Comparison of ENCODE assay signal across 10 cellular contexts in genomic region chr14:77007975-77008421, GRCh38. TPM values are rescaled to one million over a fixed set of nuclear protein-coding genes. Genes with fewer than 3 reads are reported as not detected.
DNase-seq lines count a peak whose midpoint lies in the region; ATAC-seq, FAIRE-seq and TF ChIP-seq lines count a peak whose summit lies in the region.
"Had no signal": no experiment of that assay in that cellular context is flagged by ENCODE, and none has a peak within 500 bp of the region (broad histone marks: within the 10 kb centered on the region; RNA-seq: fewer than 3 reads in every experiment).

No MANE protein-coding gene starts in this region.

- H3K36me3 Mint-ChIP-seq in dendritic cell treated with granulocyte-macrophage colony-stimulating factor and Interleukin-4, amounts not matched to agents 40 ng/mL and 50 ng/mL, for 4 days (ENCODE audit: low read depth) = no peaks in the 10 kb centered on the region
- H3K36me3 Mint-ChIP-seq in activated naive CD4-positive, alpha-beta T cell treated with anti-CD3 and anti-CD28 coated beads for 36 hours (ENCODE audit: low read depth) = no peaks in the 10 kb centered on the region

- peak overlapping the region; percentile 41 for H3K27ac Mint-ChIP-seq in dendritic cell treated with granulocyte-macrophage colony-stimulating factor and Interleukin-4, amounts not matched to agents 40 ng/mL and 50 ng/mL, for 4 days
- no peak overlapping the region for H3K27ac Mint-ChIP-seq in activated naive CD4-positive, alpha-beta T cell treated with anti-CD3 and anti-CD28 coated beads for 36 hours

- peaks cover 39% of the 10 kb centered on the region for H3K4me1 Mint-ChIP-seq in dendritic cell treated with granulocyte-macrophage colony-stimulating factor and Interleukin-4, amounts not matched to agents 40 ng/mL and 50 ng/mL, for 4 days (ENCODE audit: low read depth)
- H3K4me1 Mint-ChIP-seq in activated naive CD4-positive, alpha-beta T cell treated with anti-CD3 and anti-CD28 coated beads for 36 hours (ENCODE audit: low read depth) = peaks cover 16% of the 10 kb centered on the region

- no peak for TF ChIP-seq CTCF in 22Rv1 (IDR thresholded peaks at IDR 0.05)

- CTCF ChIA-PET in activated naive CD4-positive, alpha-beta T cell treated with anti-CD3 and anti-CD28 coated beads for 36 hours (lab: Charles Lee) = interaction anchor here (1.4 to 1.5 kb wide), 2 partner anchors 47 to 95 kb away, joined by 4 to 5 read pairs; no protein-coding TSS in a partner anchor

- peak overlapping the region; percentile 29 for H3K9ac ChIP-seq in mucosa of stomach (ENCODE audit: low read length)

- no peaks in the 10 kb centered on the region for H3K9me3 ChIP-seq in mucosa of stomach (ENCODE audit: control insufficient read depth, low read length)
- H3K9me3 ChIP-seq: testis had no signal

- no peak for ATAC-seq in GM19455 (IDR thresholded peaks at IDR 0.05; ENCODE audit: unreplicated experiment)

- FAIRE-seq in GM19239 (lab: Jason Lieb, UNC) = no peak

- H3K27ac ChIP-seq in 22Rv1 = peak overlapping the region; percentile 99
- H3K27ac ChIP-seq: testis had no signal

- H3K9me3 Mint-ChIP-seq in dendritic cell treated with granulocyte-macrophage colony-stimulating factor and Interleukin-4, amounts not matched to agents 40 ng/mL and 50 ng/mL, for 4 days = no peaks in the 10 kb centered on the region
- H3K9me3 Mint-ChIP-seq in activated naive CD4-positive, alpha-beta T cell treated with anti-CD3 and anti-CD28 coated beads for 36 hours = no peaks in the 10 kb centered on the region

- intact Hi-C loops in dendritic cell treated with granulocyte-macrophage colony-stimulating factor and Interleukin-4, amounts not matched to agents 40 ng/mL and 50 ng/mL, for 4 days (cut with micrococcal nuclease) = no loop called here
- intact Hi-C loops in activated naive CD4-positive, alpha-beta T cell treated with anti-CD3 and anti-CD28 coated beads for 36 hours (cut with micrococcal nuclease) = no loop called here

- H3K4me3 Mint-ChIP-seq in dendritic cell treated with granulocyte-macrophage colony-stimulating factor and Interleukin-4, amounts not matched to agents 40 ng/mL and 50 ng/mL, for 4 days = no peak overlapping the region
- no peak overlapping the region for H3K4me3 Mint-ChIP-seq in activated naive CD4-positive, alpha-beta T cell treated with anti-CD3 and anti-CD28 coated beads for 36 hours

- DNase-seq in NCI-H1105 treated with DMSO at 0.1 percent for 48 hours (lab: John Stamatoyannopoulos, UW) = peak; percentile 49
- no peak for DNase-seq in NAMALWA (ENCODE audit: low spot score)
- DNase-seq in activated naive CD4-positive, alpha-beta T cell treated with anti-CD3 and anti-CD28 coated beads for 36 hours = no peak
- DNase-seq in GM19239 (ENCODE audit: insufficient read length, low spot score) = no peak
- DNase-seq: cerebellar nuclear complex, testis had no signal

- no peaks in the 10 kb centered on the region for H3K27me3 ChIP-seq in mucosa of stomach (ENCODE audit: control insufficient read depth, insufficient read depth, low read length)
- H3K27me3 ChIP-seq: testis had no signal

- no peaks in the 10 kb centered on the region for H3K36me3 ChIP-seq in mucosa of stomach (ENCODE audit: control insufficient read depth, insufficient read depth, low read length)

- peaks cover 80% of the 10 kb centered on the region for H3K4me1 ChIP-seq in mucosa of stomach (ENCODE audit: control insufficient read depth, insufficient read depth, low read length)

- peaks cover 14% of the 10 kb centered on the region for H3K27me3 Mint-ChIP-seq in dendritic cell treated with granulocyte-macrophage colony-stimulating factor and Interleukin-4, amounts not matched to agents 40 ng/mL and 50 ng/mL, for 4 days
- no peaks in the 10 kb centered on the region for H3K27me3 Mint-ChIP-seq in activated naive CD4-positive, alpha-beta T cell treated with anti-CD3 and anti-CD28 coated beads for 36 hours (ENCODE audit: low read depth)

- no peak overlapping the region for H3K4me3 ChIP-seq in mucosa of stomach (ENCODE audit: low read length)
- H3K4me3 ChIP-seq: testis had no signal

RNA-seq across cellular contexts. Expression of gene IRF2BPL, which starts 20.5 kb away (rescaled TPM):
- 10 to 100 TPM; 34.8 to 35.2 TPM for total RNA-seq in activated naive CD4-positive, alpha-beta T cell treated with anti-CD3 and anti-CD28 coated beads for 36 hours
